23 cellular contexts compared by ENCODE assay signal in genomic region chr5:90224342-90224741, GRCh38.
"Had no signal": no experiment of that assay in that cellular context is flagged by ENCODE, and none has a peak within 500 bp of the region (broad histone marks: within the 10 kb centered on the region; RNA-seq: fewer than 3 reads in every experiment).

No MANE protein-coding gene starts in this region.

- FAIRE-seq: small intestine had no signal

- DNase-seq: naive thymus-derived CD8-positive, alpha-beta T cell; nephron progenitor cell; occipital lobe; ovary; psoas muscle; right cardiac atrium; right lobe of liver; sigmoid colon; small intestine; stimulated activated CD4-positive, alpha-beta T cell treated with anti-CD3 and anti-CD28 coated beads, Interleukin-15, amount 100 ng/mL, for 24 hours; stimulated activated CD4-positive, alpha-beta T cell treated with anti-CD3 and anti-CD28 coated beads, Interleukin-2, amount 100 ng/mL, for 24 hours; stimulated activated CD4-positive, alpha-beta T cell treated with anti-CD3 and anti-CD28 coated beads, Interleukin-2, amount 100 ng/mL, for 48 hours; stimulated activated CD4-positive, alpha-beta T cell treated with anti-CD3 and anti-CD28 coated beads, Interleukin-4, amount 100 ng/mL, for 24 hours; stimulated activated naive CD4-positive, alpha-beta T cell; stimulated activated naive CD8-positive, alpha-beta T cell treated with anti-CD3 and anti-CD28 coated beads, Interleukin-15, amount 100 ng/mL, for 72 hours; stimulated activated naive CD8-positive, alpha-beta T cell treated with anti-CD3 and anti-CD28 coated beads, Interleukin-15, Interleukin-2, amounts not matched to agents 100 U/mL and 50 U/mL, for 24 hours; substantia nigra; testis; tibial artery; transverse colon; upper lobe of right lung; uterus had no signal

- ATAC-seq: naive thymus-derived CD8-positive, alpha-beta T cell; psoas muscle; right cardiac atrium; stimulated activated memory B cell treated with anti-CD40 and anti-IgM and Interleukin-4, amounts not matched to agents 10 μg/mL and 1 μg/mL and 100 μg/mL, for 72 hours; stimulated activated naive CD8-positive, alpha-beta T cell treated with anti-CD3 and anti-CD28 coated beads, Interleukin-15, amount 100 ng/mL, for 72 hours; stimulated activated naive CD8-positive, alpha-beta T cell treated with anti-CD3 and anti-CD28 coated beads, Interleukin-15, Interleukin-2, amounts not matched to agents 100 U/mL and 50 U/mL, for 24 hours; upper lobe of right lung had no signal
